Comparison of ENCODE assay signal across 8 cellular contexts in the genomic region with DNA sequence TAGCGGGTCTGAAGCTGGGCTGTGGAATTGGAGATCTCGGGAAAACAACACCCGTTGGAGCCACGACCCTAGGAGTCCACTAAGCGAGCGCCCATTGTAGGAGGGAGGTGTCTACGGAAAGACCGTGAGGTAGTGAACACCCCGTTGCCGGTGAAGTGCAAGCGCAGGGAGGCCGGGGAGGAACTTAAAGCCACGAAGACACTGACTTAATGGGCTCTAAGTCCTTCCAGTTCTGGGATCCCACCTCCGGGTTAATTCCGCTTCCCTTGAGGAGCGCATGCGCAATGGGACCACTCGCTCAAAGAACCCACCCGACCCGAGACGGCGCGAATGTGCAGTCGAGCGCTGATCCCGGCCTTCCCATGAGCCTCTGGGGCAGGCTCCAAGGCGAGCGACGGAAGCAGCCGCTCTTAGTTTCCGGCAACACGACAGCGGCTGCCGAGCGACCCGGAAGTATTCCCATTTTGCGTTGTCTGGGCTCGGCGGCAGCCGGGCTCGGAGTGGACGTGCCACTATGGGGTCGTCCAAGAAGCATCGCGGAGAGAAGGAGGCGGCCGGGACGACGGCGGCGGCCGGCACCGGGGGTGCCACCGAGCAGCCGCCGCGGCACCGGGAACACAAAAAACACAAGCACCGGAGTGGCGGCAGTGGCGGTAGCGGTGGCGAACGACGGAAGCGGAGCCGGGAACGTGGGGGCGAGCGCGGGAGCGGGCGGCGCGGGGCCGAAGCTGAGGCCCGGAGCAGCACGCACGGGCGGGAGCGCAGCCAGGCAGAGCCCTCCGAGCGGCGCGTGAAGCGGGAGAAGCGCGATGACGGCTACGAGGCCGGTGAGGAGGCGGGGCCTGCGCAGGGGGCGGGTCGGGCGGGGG. TPM values are rescaled to one million over a fixed set of nuclear protein-coding genes. Genes with fewer than 3 reads are reported as not detected.
DNase-seq lines count a peak whose midpoint lies in the region; ATAC-seq and TF ChIP-seq lines count a peak whose summit lies in the region.

Gene SART1, plus strand, starts transcription at position 468 of the 869 bp plus-strand sequence. Its CDS starts 47 bp downstream, at position 515.

- no peak for TF ChIP-seq CTCF in MM.1S (IDR thresholded peaks at IDR 0.05; ENCODE audit: low read length)
- no peak for TF ChIP-seq CTCF in natural killer cell (IDR thresholded peaks at IDR 0.05)

- peak within 1 kb of the TSS; percentile 96 for H3K9ac ChIP-seq in MM.1S (ENCODE audit: low read length)

- H3K36me3 Mint-ChIP-seq in natural killer cell, result no peaks in the 10 kb centered on the region

- H3K27me3 ChIP-seq in H7 (ENCODE audit: control insufficient read depth, insufficient read depth, low read length), result no peaks in the 10 kb centered on the region
- no peaks in the 10 kb centered on the region for H3K27me3 ChIP-seq in MM.1S (replicated peaks; ENCODE audit: insufficient read depth, low read length)

- no peaks in the 10 kb centered on the region for H3K9me2 ChIP-seq in MM.1S (replicated peaks; ENCODE audit: insufficient read depth, low read length)

- H3K4me3 Mint-ChIP-seq in natural killer cell, result peak within 1 kb of the TSS; percentile 99

- peak; percentile 93 to 97 (median 95) for ATAC-seq in natural killer cell

- no peaks in the 10 kb centered on the region for H3K9me3 Mint-ChIP-seq in natural killer cell

- peaks cover 10% of the 10 kb centered on the region for H3F3A ChIP-seq in MM.1S (ENCODE audit: insufficient read depth, low read length)

- H3K27me3 Mint-ChIP-seq in natural killer cell (ENCODE audit: low read depth in 2 of 2), result no peaks in the 10 kb centered on the region

- H3K4me1 ChIP-seq in MM.1S (ENCODE audit: low read length), result peaks cover 21% of the 10 kb centered on the region

- H3K9me3 ChIP-seq in MM.1S (replicated peaks; ENCODE audit: insufficient read depth, low read length), result no peaks in the 10 kb centered on the region

- peak within 1 kb of the TSS; percentile 94 for H3K4me2 ChIP-seq in MM.1S (ENCODE audit: low read depth, low read length)

- H3K27ac Mint-ChIP-seq in natural killer cell, result peak within 1 kb of the TSS; percentile 96 to 98

- H3K4me1 Mint-ChIP-seq in natural killer cell, result peaks cover 24 to 40% of the 10 kb centered on the region in 2 donors

- H3K27ac ChIP-seq in MM.1S (ENCODE audit: low read length), result peak within 1 kb of the TSS; percentile 71; the same call in 1 of the 2 replicates

- peaks cover 50% of the 10 kb centered on the region for H3K79me2 ChIP-seq in MM.1S (ENCODE audit: low read length)

- H2AFZ ChIP-seq in MM.1S (ENCODE audit: low read length), result peak within 1 kb of the TSS; percentile 87

- peaks cover 22% of the 10 kb centered on the region for H3K36me3 ChIP-seq in H7 (replicated peaks; ENCODE audit: control insufficient read depth, insufficient read depth, low read length)
- no peaks in the 10 kb centered on the region; the same call in none of the 2 replicates for H3K36me3 ChIP-seq in MM.1S (replicated peaks; ENCODE audit: insufficient read depth, low read length)

- no peaks in the 10 kb centered on the region for H4K20me1 ChIP-seq in MM.1S (ENCODE audit: insufficient read depth, low read length)

- DNase-seq in ELF-1 (ENCODE audit: low read depth, low spot score), result peak; percentile 98
- peak; percentile 99 for DNase-seq in H7
- peak; percentile 97 for DNase-seq in MM.1S
- DNase-seq in SHP77 treated with DMSO at 0.1 percent for 48 hours (lab: John Stamatoyannopoulos, UW), result peak; percentile 89
- DNase-seq in activated effector memory CD4-positive, alpha-beta T cell treated with Interleukin-2 at 50 U/mL for 16 hours, result peak; percentile 92
- DNase-seq in fibroblast of peridontal ligament (ENCODE audit: extremely low read depth), result peak; percentile 97
- DNase-seq in natural killer cell, result peak; percentile 90
- DNase-seq in stimulated activated naive CD4-positive, alpha-beta T cell (lab: John Stamatoyannopoulos, UW), result peak; percentile 88 to 96 (median 93)

- intact Hi-C loops in natural killer cell (cut with micrococcal nuclease), result loop anchor here (1.0 to 5.0 kb wide), 5 partner anchors 28 to 101 kb away; partner anchors contain the start of genes BANF1, C11orf68, CCDC85B and DRAP1

- H3K4me3 ChIP-seq in H7 (ENCODE audit: insufficient read depth, low read depth, low read length) (peak within 1 kb of the TSS; percentile 97), MM.1S (ENCODE audit: low read length) (peak within 1 kb of the TSS; percentile 93)

RNA-seq across cellular contexts. Expression of gene SART1, which starts in this region (rescaled TPM):
- 27.5 and 34.6 TPM in 2 replicates for total RNA-seq in H7 (2014; rRNA removed; shearing (Covaris generic))
- total RNA-seq in natural killer cell, result 100 to 1,000 TPM; 103 to 123 (median 115) TPM

Comparison
In these comparisons a context has a peak if more than half of its experiments do, and no peak if none do; other contexts are left out.
1. Peak in every context shown above with its lines: DNase-seq, ATAC-seq, H3K4me3 ChIP-seq and H3K27ac ChIP-seq.